Comparison of ENCODE assay signal across 1 cellular context in genomic region chr6:28480253-28480932, GRCh38.
TF ChIP-seq lines count a peak whose summit lies in the region.

No MANE protein-coding gene starts in this region.

TF ChIP-seq in HepG2, 621 proteins besides CTCF, POLR2A, EP300 and RAD21:
- TF ChIP-seq PHB2 (IDR thresholded peaks at IDR 0.05; ENCODE audit: partially characterized antibody) (no peak), FOSL1 (CRISPR knock-in tag; IDR thresholded peaks at IDR 0.05; ENCODE audit: borderline replicate concordance) (no peak), REXO4 (CRISPR knock-in tag; IDR thresholded peaks at IDR 0.05; ENCODE audit: borderline replicate concordance) (no peak), NFE2L2 (IDR thresholded peaks at IDR 0.05; ENCODE audit: low read length) (0 out of 2 replicates have a peak, but pooled peaks have one; percentile 43), ZBTB21 (CRISPR knock-in tag; IDR thresholded peaks at IDR 0.05) (no peak)
